ENCODE assay signal across 1 cellular context in the genomic region with DNA sequence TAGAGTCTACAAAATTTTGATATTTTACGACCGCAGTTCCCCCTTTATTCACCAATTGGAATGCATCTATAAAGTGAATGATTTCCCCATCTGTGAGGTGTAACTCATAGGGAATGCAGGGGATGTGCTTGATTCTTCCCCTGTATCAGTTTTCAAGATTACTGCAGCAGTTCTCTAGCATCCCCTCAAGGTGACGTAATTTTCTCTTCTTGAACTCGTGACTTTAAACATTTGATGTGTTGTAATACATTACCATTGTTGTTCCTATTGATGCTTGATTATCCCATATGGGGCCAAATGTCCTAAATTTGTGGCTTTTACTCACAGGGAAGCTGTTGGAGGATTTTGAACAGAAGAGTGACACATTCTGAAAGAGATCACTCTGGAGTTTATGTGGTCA.
TF ChIP-seq lines count a peak whose summit lies in the region.

No MANE protein-coding gene starts in this region.

TF ChIP-seq in HEK293, 187 proteins besides CTCF, POLR2A, EP300 and RAD21 (continued from another document):
- TF ChIP-seq, protein P1, sequence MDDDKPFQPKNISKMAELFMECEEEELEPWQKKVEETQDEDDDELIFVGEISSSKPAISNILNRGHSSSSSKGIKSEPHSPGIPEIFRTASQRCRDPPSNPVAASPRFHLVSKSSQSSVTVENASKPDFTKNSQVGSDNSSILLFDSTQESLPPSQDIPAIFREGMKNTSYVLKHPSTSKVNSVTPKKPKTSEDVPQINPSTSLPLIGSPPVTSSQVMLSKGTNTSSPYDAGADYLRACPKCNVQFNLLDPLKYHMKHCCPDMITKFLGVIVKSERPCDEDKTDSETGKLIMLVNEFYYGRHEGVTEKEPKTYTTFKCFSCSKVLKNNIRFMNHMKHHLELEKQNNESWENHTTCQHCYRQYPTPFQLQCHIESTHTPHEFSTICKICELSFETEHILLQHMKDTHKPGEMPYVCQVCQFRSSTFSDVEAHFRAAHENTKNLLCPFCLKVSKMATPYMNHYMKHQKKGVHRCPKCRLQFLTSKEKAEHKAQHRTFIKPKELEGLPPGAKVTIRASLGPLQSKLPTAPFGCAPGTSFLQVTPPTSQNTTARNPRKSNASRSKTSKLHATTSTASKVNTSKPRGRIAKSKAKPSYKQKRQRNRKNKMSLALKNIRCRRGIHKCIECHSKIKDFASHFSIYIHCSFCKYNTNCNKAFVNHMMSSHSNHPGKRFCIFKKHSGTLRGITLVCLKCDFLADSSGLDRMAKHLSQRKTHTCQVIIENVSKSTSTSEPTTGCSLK (tag by site-specific recombination; IDR thresholded peaks at IDR 0.05): no peak
- 0 out of 2 replicates have a peak, but pooled peaks have one; percentile 52 for TF ChIP-seq ZNF660 (tag by site-specific recombination; IDR thresholded peaks at IDR 0.05)
- no peak for TF ChIP-seq ZNF654 (tag by site-specific recombination; IDR thresholded peaks at IDR 0.05; ENCODE audit: low read depth)
- TF ChIP-seq ZNF549 (tag by site-specific recombination; IDR thresholded peaks at IDR 0.05): no peak
- TF ChIP-seq, protein P2, sequence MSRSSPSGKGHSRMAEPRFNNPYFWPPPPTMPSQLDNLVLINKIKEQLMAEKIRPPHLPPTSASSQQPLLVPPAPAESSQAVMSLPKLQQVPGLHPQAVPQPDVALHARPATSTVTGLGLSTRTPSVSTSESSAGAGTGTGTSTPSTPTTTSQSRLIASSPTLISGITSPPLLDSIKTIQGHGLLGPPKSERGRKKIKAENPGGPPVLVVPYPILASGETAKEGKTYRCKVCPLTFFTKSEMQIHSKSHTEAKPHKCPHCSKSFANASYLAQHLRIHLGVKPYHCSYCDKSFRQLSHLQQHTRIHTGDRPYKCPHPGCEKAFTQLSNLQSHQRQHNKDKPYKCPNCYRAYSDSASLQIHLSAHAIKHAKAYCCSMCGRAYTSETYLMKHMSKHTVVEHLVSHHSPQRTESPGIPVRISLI (tag by site-specific recombination; IDR thresholded peaks at IDR 0.05): no peak
- no peak for TF ChIP-seq ZNF510 (tag by site-specific recombination; IDR thresholded peaks at IDR 0.05; ENCODE audit: insufficient replicate concordance)
- TF ChIP-seq, protein P3, sequence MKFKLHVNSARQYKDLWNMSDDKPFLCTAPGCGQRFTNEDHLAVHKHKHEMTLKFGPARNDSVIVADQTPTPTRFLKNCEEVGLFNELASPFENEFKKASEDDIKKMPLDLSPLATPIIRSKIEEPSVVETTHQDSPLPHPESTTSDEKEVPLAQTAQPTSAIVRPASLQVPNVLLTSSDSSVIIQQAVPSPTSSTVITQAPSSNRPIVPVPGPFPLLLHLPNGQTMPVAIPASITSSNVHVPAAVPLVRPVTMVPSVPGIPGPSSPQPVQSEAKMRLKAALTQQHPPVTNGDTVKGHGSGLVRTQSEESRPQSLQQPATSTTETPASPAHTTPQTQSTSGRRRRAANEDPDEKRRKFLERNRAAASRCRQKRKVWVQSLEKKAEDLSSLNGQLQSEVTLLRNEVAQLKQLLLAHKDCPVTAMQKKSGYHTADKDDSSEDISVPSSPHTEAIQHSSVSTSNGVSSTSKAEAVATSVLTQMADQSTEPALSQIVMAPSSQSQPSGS (tag by site-specific recombination; IDR thresholded peaks at IDR 0.05; ENCODE audit: low read depth): peak; percentile 75
- TF ChIP-seq ZNF514 (tag by site-specific recombination; IDR thresholded peaks at IDR 0.05): no peak
- TF ChIP-seq, protein P4, sequence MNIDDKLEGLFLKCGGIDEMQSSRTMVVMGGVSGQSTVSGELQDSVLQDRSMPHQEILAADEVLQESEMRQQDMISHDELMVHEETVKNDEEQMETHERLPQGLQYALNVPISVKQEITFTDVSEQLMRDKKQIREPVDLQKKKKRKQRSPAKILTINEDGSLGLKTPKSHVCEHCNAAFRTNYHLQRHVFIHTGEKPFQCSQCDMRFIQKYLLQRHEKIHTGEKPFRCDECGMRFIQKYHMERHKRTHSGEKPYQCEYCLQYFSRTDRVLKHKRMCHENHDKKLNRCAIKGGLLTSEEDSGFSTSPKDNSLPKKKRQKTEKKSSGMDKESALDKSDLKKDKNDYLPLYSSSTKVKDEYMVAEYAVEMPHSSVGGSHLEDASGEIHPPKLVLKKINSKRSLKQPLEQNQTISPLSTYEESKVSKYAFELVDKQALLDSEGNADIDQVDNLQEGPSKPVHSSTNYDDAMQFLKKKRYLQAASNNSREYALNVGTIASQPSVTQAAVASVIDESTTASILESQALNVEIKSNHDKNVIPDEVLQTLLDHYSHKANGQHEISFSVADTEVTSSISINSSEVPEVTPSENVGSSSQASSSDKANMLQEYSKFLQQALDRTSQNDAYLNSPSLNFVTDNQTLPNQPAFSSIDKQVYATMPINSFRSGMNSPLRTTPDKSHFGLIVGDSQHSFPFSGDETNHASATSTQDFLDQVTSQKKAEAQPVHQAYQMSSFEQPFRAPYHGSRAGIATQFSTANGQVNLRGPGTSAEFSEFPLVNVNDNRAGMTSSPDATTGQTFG (tag by site-specific recombination; IDR thresholded peaks at IDR 0.05; ENCODE audit: borderline replicate concordance): no peak
- TF ChIP-seq ZNF175 (tag by site-specific recombination; IDR thresholded peaks at IDR 0.05): no peak
- no peak for TF ChIP-seq MEIS1 (CRISPR knock-in tag; IDR thresholded peaks at IDR 0.05; ENCODE audit: borderline replicate concordance)
- TF ChIP-seq, protein P5, sequence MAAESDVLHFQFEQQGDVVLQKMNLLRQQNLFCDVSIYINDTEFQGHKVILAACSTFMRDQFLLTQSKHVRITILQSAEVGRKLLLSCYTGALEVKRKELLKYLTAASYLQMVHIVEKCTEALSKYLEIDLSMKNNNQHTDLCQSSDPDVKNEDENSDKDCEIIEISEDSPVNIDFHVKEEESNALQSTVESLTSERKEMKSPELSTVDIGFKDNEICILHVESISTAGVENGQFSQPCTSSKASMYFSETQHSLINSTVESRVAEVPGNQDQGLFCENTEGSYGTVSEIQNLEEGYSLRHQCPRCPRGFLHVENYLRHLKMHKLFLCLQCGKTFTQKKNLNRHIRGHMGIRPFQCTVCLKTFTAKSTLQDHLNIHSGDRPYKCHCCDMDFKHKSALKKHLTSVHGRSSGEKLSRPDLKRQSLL (tag by site-specific recombination; IDR thresholded peaks at IDR 0.05): peak; percentile 52
- peak; percentile 95 for TF ChIP-seq MZF1 (tag by site-specific recombination; IDR thresholded peaks at IDR 0.05; ENCODE audit: borderline replicate concordance)
- TF ChIP-seq, protein P6, sequence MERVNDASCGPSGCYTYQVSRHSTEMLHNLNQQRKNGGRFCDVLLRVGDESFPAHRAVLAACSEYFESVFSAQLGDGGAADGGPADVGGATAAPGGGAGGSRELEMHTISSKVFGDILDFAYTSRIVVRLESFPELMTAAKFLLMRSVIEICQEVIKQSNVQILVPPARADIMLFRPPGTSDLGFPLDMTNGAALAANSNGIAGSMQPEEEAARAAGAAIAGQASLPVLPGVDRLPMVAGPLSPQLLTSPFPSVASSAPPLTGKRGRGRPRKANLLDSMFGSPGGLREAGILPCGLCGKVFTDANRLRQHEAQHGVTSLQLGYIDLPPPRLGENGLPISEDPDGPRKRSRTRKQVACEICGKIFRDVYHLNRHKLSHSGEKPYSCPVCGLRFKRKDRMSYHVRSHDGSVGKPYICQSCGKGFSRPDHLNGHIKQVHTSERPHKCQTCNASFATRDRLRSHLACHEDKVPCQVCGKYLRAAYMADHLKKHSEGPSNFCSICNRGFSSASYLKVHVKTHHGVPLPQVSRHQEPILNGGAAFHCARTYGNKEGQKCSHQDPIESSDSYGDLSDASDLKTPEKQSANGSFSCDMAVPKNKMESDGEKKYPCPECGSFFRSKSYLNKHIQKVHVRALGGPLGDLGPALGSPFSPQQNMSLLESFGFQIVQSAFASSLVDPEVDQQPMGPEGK (tag by site-specific recombination; IDR thresholded peaks at IDR 0.05): no peak
- no peak for TF ChIP-seq ZNF571 (tag by site-specific recombination; IDR thresholded peaks at IDR 0.05)
